In genomic region chr14:91293281-91293680, GRCh38 we compare ENCODE assay signal across 20 cellular contexts. TPM values are rescaled to one million over a fixed set of nuclear protein-coding genes. Genes with fewer than 3 reads are reported as not detected.
DNase-seq lines count a peak whose midpoint lies in the region; ATAC-seq and TF ChIP-seq lines count a peak whose summit lies in the region.
"Had no signal": no experiment of that assay in that cellular context is flagged by ENCODE, and none has a peak within 500 bp of the region (broad histone marks: within the 10 kb centered on the region; RNA-seq: fewer than 3 reads in every experiment).

No MANE protein-coding gene starts in this region.

- no peak overlapping the region for H3K4me3 Mint-ChIP-seq in CD4-positive, alpha-beta T cell
- H3K4me3 Mint-ChIP-seq in activated T-helper 17 cell treated with anti-CD3 and anti-CD28 coated beads, Interleukin-2, amount 50 U/mL, for 72 hours = no peak overlapping the region
- H3K4me3 Mint-ChIP-seq in memory B cell = no peak overlapping the region
- H3K4me3 Mint-ChIP-seq: activated CD4-positive, alpha-beta T cell treated with anti-CD3 and anti-CD28 coated beads, Interleukin-2, amount 10 ng/mL, durations not matched to agents 7 days and 5 days had no signal

- no peak overlapping the region for H3K27ac Mint-ChIP-seq in CD4-positive, alpha-beta T cell
- H3K27ac Mint-ChIP-seq in activated T-helper 17 cell treated with anti-CD3 and anti-CD28 coated beads, Interleukin-2, amount 50 U/mL, for 72 hours = peak overlapping the region; percentile 85
- peak overlapping the region; percentile 86 for H3K27ac Mint-ChIP-seq in memory B cell

- no peaks in the 10 kb centered on the region for H3K27me3 ChIP-seq in CD4-positive, alpha-beta T cell (ENCODE audit: control insufficient read depth, insufficient read depth, low read length)
- H3K27me3 ChIP-seq: left lung, SJSA1 had no signal

- CTCF ChIA-PET in CD4-positive, alpha-beta T cell (lab: Charles Lee) = interaction anchor here (1.0 to 1.3 kb wide), 2 partner anchors 116 to 120 kb away, joined by 3 to 4 read pairs; no protein-coding TSS in a partner anchor

- ATAC-seq in CD4-positive, alpha-beta T cell (ENCODE audit: poor library complexity) = no peak
- no peak for ATAC-seq in activated T-helper 17 cell treated with anti-CD3 and anti-CD28 coated beads, Interleukin-2, amount 50 U/mL, for 72 hours (replicated peaks)
- ATAC-seq in memory B cell (ENCODE audit: low read depth) (no peak), GM18517 (IDR thresholded peaks at IDR 0.05; ENCODE audit: unreplicated experiment) (no peak)
- ATAC-seq: left lung had no signal

- no peaks in the 10 kb centered on the region for H3K9me3 ChIP-seq in CD4-positive, alpha-beta T cell (ENCODE audit: control insufficient read depth, low read length)
- H3K9me3 ChIP-seq: HAP-1, left lung, SJSA1, tibial artery had no signal

- no peaks in the 10 kb centered on the region for H3K4me1 Mint-ChIP-seq in CD4-positive, alpha-beta T cell (ENCODE audit: low read depth)
- no peaks in the 10 kb centered on the region for H3K4me1 Mint-ChIP-seq in activated T-helper 17 cell treated with anti-CD3 and anti-CD28 coated beads, Interleukin-2, amount 50 U/mL, for 72 hours
- no peaks in the 10 kb centered on the region for H3K4me1 Mint-ChIP-seq in memory B cell

- H3K4me3 ChIP-seq in GM12865 (ENCODE audit: low read depth, low read length) = no peak overlapping the region
- H3K4me3 ChIP-seq: HAP-1, left lung, PC-9, SJSA1, tibial artery had no signal

- peak overlapping the region; percentile 61 for H3K27ac ChIP-seq in CD4-positive, alpha-beta T cell (ENCODE audit: low read depth, low read length)
- H3K27ac ChIP-seq: HL-60, left lung, PC-9, SJSA1, tibial artery had no signal

- intact Hi-C loops in CD4-positive, alpha-beta T cell (cut with DNase I, micrococcal nuclease) = loop anchor here in 1 of 2 experiments (5.0 kb wide), 1 partner anchor 424 kb away; no protein-coding TSS in a partner anchor

- DNase-seq in CD4-positive, alpha-beta T cell = no peak
- DNase-seq in GM12865 (ENCODE audit: low read depth) (peak; percentile 29), memory B cell (ENCODE audit: low spot score in 2 of 2) (no peak), NK-92 (lab: John Stamatoyannopoulos, UW; ENCODE audit: unreplicated experiment) (no peak), MV-4-11 (lab: John Stamatoyannopoulos, UW) (no peak), NCI-H2196 treated with DMSO at 0.1 percent for 48 hours (lab: John Stamatoyannopoulos, UW; ENCODE audit: unreplicated experiment) (no peak)
- DNase-seq: activated CD4-positive, alpha-beta T cell treated with anti-CD3 and anti-CD28 coated beads, Interleukin-2, amount 10 ng/mL, durations not matched to agents 7 days and 5 days; cerebellar nuclear complex; DMS 273 treated with DMSO at 0.1 percent for 48 hours; left lung; NCI-H2029; NCI-H69; PC-9; T1000; tibial artery had no signal

- H3K27me3 Mint-ChIP-seq in CD4-positive, alpha-beta T cell = no peaks in the 10 kb centered on the region
- no peaks in the 10 kb centered on the region for H3K27me3 Mint-ChIP-seq in activated T-helper 17 cell treated with anti-CD3 and anti-CD28 coated beads, Interleukin-2, amount 50 U/mL, for 72 hours
- no peaks in the 10 kb centered on the region for H3K27me3 Mint-ChIP-seq in memory B cell
- H3K27me3 Mint-ChIP-seq: activated CD4-positive, alpha-beta T cell treated with anti-CD3 and anti-CD28 coated beads, Interleukin-2, amount 10 ng/mL, durations not matched to agents 7 days and 5 days had no signal

- H3K36me3 Mint-ChIP-seq in CD4-positive, alpha-beta T cell (ENCODE audit: low read depth) = peaks cover 97% of the 10 kb centered on the region
- peaks cover 98% of the 10 kb centered on the region for H3K36me3 Mint-ChIP-seq in activated T-helper 17 cell treated with anti-CD3 and anti-CD28 coated beads, Interleukin-2, amount 50 U/mL, for 72 hours (ENCODE audit: low read depth)
- peaks cover 44% of the 10 kb centered on the region for H3K36me3 Mint-ChIP-seq in memory B cell

- TF ChIP-seq CTCF in CD4-positive, alpha-beta T cell (IDR thresholded peaks at IDR 0.05) = no peak
- TF ChIP-seq CTCF in GM12865 (IDR thresholded peaks at IDR 0.05; ENCODE audit: insufficient read depth, low read depth, low read length, missing control alignments) = no peak

- no peaks in the 10 kb centered on the region for H3K9me3 Mint-ChIP-seq in CD4-positive, alpha-beta T cell
- no peaks in the 10 kb centered on the region for H3K9me3 Mint-ChIP-seq in activated T-helper 17 cell treated with anti-CD3 and anti-CD28 coated beads, Interleukin-2, amount 50 U/mL, for 72 hours
- H3K9me3 Mint-ChIP-seq in memory B cell = no peaks in the 10 kb centered on the region
- H3K9me3 Mint-ChIP-seq: activated CD4-positive, alpha-beta T cell treated with anti-CD3 and anti-CD28 coated beads, Interleukin-2, amount 10 ng/mL, durations not matched to agents 7 days and 5 days had no signal

- POLR2A ChIA-PET in CD4-positive, alpha-beta T cell (lab: Charles Lee) = no interaction called here

RNA-seq across cellular contexts. Expression of gene GPR68, which starts 48.8 kb away (rescaled TPM):
- total RNA-seq in CD4-positive, alpha-beta T cell = 1 to 10 TPM; 2.8 to 2.9 TPM
- 10 to 100 TPM; 36.8 to 44.8 TPM for total RNA-seq in activated T-helper 17 cell treated with anti-CD3 and anti-CD28 coated beads, Interleukin-2, amount 50 U/mL, for 72 hours
- total RNA-seq: PC-9, SJSA1 had no signal

Comparison
In these comparisons a context has a peak if more than half of its experiments do, and no peak if none do; other contexts are left out.
1. RNA of gene GPR68, which starts 48.8 kb away (total RNA-seq): 36.8 to 44.8 TPM in activated T-helper 17 cell treated with anti-CD3 and anti-CD28 coated beads, Interleukin-2, amount 50 U/mL, for 72 hours; 2.8 to 2.9 TPM in CD4-positive, alpha-beta T cell; every median in the first group is over 4 times any median in the second.